ENCODE assay signal across 14 cellular contexts in the genomic region with DNA sequence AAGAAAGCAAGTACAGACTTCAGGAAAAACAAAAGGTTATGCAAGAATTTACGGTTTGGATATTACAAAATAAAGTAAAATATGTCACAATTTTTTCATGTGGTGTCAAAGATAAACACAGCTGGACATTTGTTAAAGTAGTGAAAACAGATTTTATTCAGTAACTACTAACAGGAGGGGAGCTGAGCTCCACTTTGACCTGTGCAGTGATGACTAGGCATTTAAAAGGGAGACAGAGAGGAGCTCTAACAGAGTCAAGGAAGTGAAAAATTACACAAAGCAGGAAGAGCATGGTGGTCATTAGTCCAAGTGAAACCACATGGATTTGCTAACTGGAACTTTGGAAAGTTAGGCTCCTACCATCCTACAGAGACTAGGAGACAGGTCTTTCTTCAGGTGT.
"Had no signal": no experiment of that assay in that cellular context is flagged by ENCODE, and none has a peak within 500 bp of the region (broad histone marks: within the 10 kb centered on the region; RNA-seq: fewer than 3 reads in every experiment).

No MANE protein-coding gene starts in this region.

- H3K36me3 ChIP-seq: sigmoid colon, thoracic aorta, WERI-Rb-1 had no signal

- H3K36me3 Mint-ChIP-seq: activated naive CD4-positive, alpha-beta T cell treated with anti-CD3 and anti-CD28 coated beads, Interleukin-2, amount 50 U/mL, for 72 hours; mesothelial cell of epicardium; natural killer cell treated with Interleukin-12 subunit alpha and Interleukin-12 subunit beta and Interleukin-15 and Interleukin-18, amount 100 ng/mL, for 72 hours; stimulated activated memory B cell treated with anti-CD40 and anti-IgM and Interleukin-4, amounts not matched to agents 10 μg/mL and 1 μg/mL and 100 μg/mL, for 72 hours had no signal

- H3K4me3 ChIP-seq: sigmoid colon, thoracic aorta had no signal

- H3K4me3 Mint-ChIP-seq: effector memory CD8-positive, alpha-beta T cell; mesothelial cell of epicardium; natural killer cell treated with Interleukin-12 subunit alpha and Interleukin-12 subunit beta and Interleukin-15 and Interleukin-18, amount 100 ng/mL, for 72 hours; stimulated activated memory B cell treated with anti-CD40 and anti-IgM and Interleukin-4, amounts not matched to agents 10 μg/mL and 1 μg/mL and 100 μg/mL, for 72 hours had no signal

- H3K27me3 ChIP-seq: sigmoid colon had no signal

- H3K27me3 Mint-ChIP-seq: effector memory CD8-positive, alpha-beta T cell; natural killer cell treated with Interleukin-12 subunit alpha and Interleukin-12 subunit beta and Interleukin-15 and Interleukin-18, amount 100 ng/mL, for 72 hours; stimulated activated memory B cell treated with anti-CD40 and anti-IgM and Interleukin-4, amounts not matched to agents 10 μg/mL and 1 μg/mL and 100 μg/mL, for 72 hours had no signal

- H3K27ac ChIP-seq: thoracic aorta, WERI-Rb-1 had no signal

- ATAC-seq: activated naive CD4-positive, alpha-beta T cell treated with anti-CD3 and anti-CD28 coated beads, Interleukin-2, amount 50 U/mL, for 72 hours; effector memory CD8-positive, alpha-beta T cell; natural killer cell treated with Interleukin-12 subunit alpha and Interleukin-12 subunit beta and Interleukin-15 and Interleukin-18, amount 100 ng/mL, for 72 hours; stimulated activated memory B cell treated with anti-CD40 and anti-IgM and Interleukin-4, amounts not matched to agents 10 μg/mL and 1 μg/mL and 100 μg/mL, for 72 hours had no signal

- DNase-seq: activated CD4-positive, alpha-beta T cell treated with anti-CD3 and anti-CD28 coated beads for 1 hour; activated gamma-delta T cell; effector memory CD8-positive, alpha-beta T cell; foreskin fibroblast; hypothalamus; nucleus accumbens; sigmoid colon; stimulated activated CD4-positive, alpha-beta T cell treated with anti-CD3 and anti-CD28 coated beads, Interleukin-4, amount 100 ng/mL, for 4 hours; WERI-Rb-1 had no signal

- H3K4me1 ChIP-seq: sigmoid colon had no signal

- H3K9me3 Mint-ChIP-seq: activated naive CD4-positive, alpha-beta T cell treated with anti-CD3 and anti-CD28 coated beads, Interleukin-2, amount 50 U/mL, for 72 hours; stimulated activated memory B cell treated with anti-CD40 and anti-IgM and Interleukin-4, amounts not matched to agents 10 μg/mL and 1 μg/mL and 100 μg/mL, for 72 hours had no signal

- H3K4me1 Mint-ChIP-seq: mesothelial cell of epicardium; stimulated activated memory B cell treated with anti-CD40 and anti-IgM and Interleukin-4, amounts not matched to agents 10 μg/mL and 1 μg/mL and 100 μg/mL, for 72 hours had no signal

- H3K27ac Mint-ChIP-seq: activated naive CD4-positive, alpha-beta T cell treated with anti-CD3 and anti-CD28 coated beads, Interleukin-2, amount 50 U/mL, for 72 hours; effector memory CD8-positive, alpha-beta T cell; mesothelial cell of epicardium; natural killer cell treated with Interleukin-12 subunit alpha and Interleukin-12 subunit beta and Interleukin-15 and Interleukin-18, amount 100 ng/mL, for 72 hours; stimulated activated memory B cell treated with anti-CD40 and anti-IgM and Interleukin-4, amounts not matched to agents 10 μg/mL and 1 μg/mL and 100 μg/mL, for 72 hours had no signal
